30 cellular contexts compared by ENCODE assay signal in genomic region chr16:77596243-77596642, GRCh38.
DNase-seq lines count a peak whose midpoint lies in the region; ATAC-seq and TF ChIP-seq lines count a peak whose summit lies in the region.
"Had no signal": no experiment of that assay in that cellular context is flagged by ENCODE, and none has a peak within 500 bp of the region (broad histone marks: within the 10 kb centered on the region; RNA-seq: fewer than 3 reads in every experiment).

No MANE protein-coding gene starts in this region.

- peaks cover 7% of the 10 kb centered on the region for H3K9me3 Mint-ChIP-seq in stimulated activated memory B cell treated with anti-CD40 and anti-IgM and Interleukin-4, amounts not matched to agents 10 μg/mL and 1 μg/mL and 100 μg/mL, for 72 hours
- H3K9me3 Mint-ChIP-seq: activated B cell treated with CpG ODN at 0.5 μM for 24 hours; stimulated activated naive CD8-positive, alpha-beta T cell treated with anti-CD3 and anti-CD28 coated beads, Interleukin-15, Interleukin-2, amounts not matched to agents 100 ng/mL and 50 ng/mL, for 24 hours; T-helper 2 cell treated with Interferon-gamma antibody and Interleukin-4, amounts not matched to agents 5 μg/mL and 100 μg/mL, for 36 hours had no signal

- H3K9me3 ChIP-seq in mammary epithelial cell (replicated peaks; ENCODE audit: insufficient read depth, low read length) = no peaks in the 10 kb centered on the region
- H3K9me3 ChIP-seq: lower lobe of right lung, psoas muscle, SJCRH30 had no signal

- intact Hi-C loops in mammary epithelial cell (cut with micrococcal nuclease) = no loop called here

- no peak for ATAC-seq in stimulated activated memory B cell treated with anti-CD40 and anti-IgM and Interleukin-4, amounts not matched to agents 10 μg/mL and 1 μg/mL and 100 μg/mL, for 72 hours
- no peak for ATAC-seq in GM21576 (IDR thresholded peaks at IDR 0.05; ENCODE audit: unreplicated experiment)
- ATAC-seq: activated naive CD8-positive, alpha-beta T cell treated with anti-CD3 and anti-CD28 coated beads, Interleukin-2, amount 50 U/mL, for 24 hours; heart right ventricle; lower lobe of right lung; Panc1; psoas muscle had no signal

- no peaks in the 10 kb centered on the region for H3K36me3 ChIP-seq in mammary epithelial cell (ENCODE audit: insufficient read depth, low read length)
- H3K36me3 ChIP-seq: esophagus muscularis mucosa, heart right ventricle, lower lobe of right lung, SJCRH30, tibial artery had no signal

- no peaks in the 10 kb centered on the region for H3K36me3 Mint-ChIP-seq in stimulated activated memory B cell treated with anti-CD40 and anti-IgM and Interleukin-4, amounts not matched to agents 10 μg/mL and 1 μg/mL and 100 μg/mL, for 72 hours

- no peak overlapping the region for H3K9ac ChIP-seq in mammary epithelial cell (ENCODE audit: insufficient read depth, low read length)

- H3K4me1 ChIP-seq in mammary epithelial cell (ENCODE audit: insufficient read depth, low read length) = peaks cover 4% of the 10 kb centered on the region
- H3K4me1 ChIP-seq: psoas muscle, SJCRH30, tibial artery had no signal

- BruUV-seq in mammary epithelial cell (replicated peaks; lab: Mats Ljungman, UMichigan) = no TSS peak

- no peaks in the 10 kb centered on the region for H3K4me1 Mint-ChIP-seq in stimulated activated memory B cell treated with anti-CD40 and anti-IgM and Interleukin-4, amounts not matched to agents 10 μg/mL and 1 μg/mL and 100 μg/mL, for 72 hours
- H3K4me1 Mint-ChIP-seq: activated B cell treated with CpG ODN at 0.5 μM for 24 hours; activated naive CD8-positive, alpha-beta T cell treated with anti-CD3 and anti-CD28 coated beads, Interleukin-2, amount 50 U/mL, for 24 hours had no signal

- peak overlapping the region; percentile 20 for H3K4me2 ChIP-seq in mammary epithelial cell (ENCODE audit: insufficient read depth, low read depth, low read length)

- H3K27ac ChIP-seq in mammary epithelial cell (ENCODE audit: insufficient read depth, low read depth, low read length) = no peak overlapping the region
- H3K27ac ChIP-seq: esophagus muscularis mucosa, lower lobe of right lung, psoas muscle, SJCRH30, tibial artery had no signal

- H3K27me3 Mint-ChIP-seq in stimulated activated memory B cell treated with anti-CD40 and anti-IgM and Interleukin-4, amounts not matched to agents 10 μg/mL and 1 μg/mL and 100 μg/mL, for 72 hours = peaks cover 22% of the 10 kb centered on the region

- no peaks in the 10 kb centered on the region for H3K27me3 ChIP-seq in mammary epithelial cell (ENCODE audit: insufficient read depth, low read length)
- H3K27me3 ChIP-seq: esophagus muscularis mucosa, heart right ventricle, SJCRH30, tibial artery had no signal

- in situ Hi-C loops in mammary epithelial cell (cut with MboI; ENCODE audit: low sequenced_read_pairs in 2 of 2) = no loop called here

- H3K27ac Mint-ChIP-seq in stimulated activated memory B cell treated with anti-CD40 and anti-IgM and Interleukin-4, amounts not matched to agents 10 μg/mL and 1 μg/mL and 100 μg/mL, for 72 hours = no peak overlapping the region
- H3K27ac Mint-ChIP-seq: activated B cell treated with CpG ODN at 0.5 μM for 24 hours; activated naive CD8-positive, alpha-beta T cell treated with anti-CD3 and anti-CD28 coated beads, Interleukin-2, amount 50 U/mL, for 24 hours; stimulated activated naive CD8-positive, alpha-beta T cell treated with anti-CD3 and anti-CD28 coated beads, Interleukin-15, Interleukin-2, amounts not matched to agents 100 ng/mL and 50 ng/mL, for 24 hours; T-helper 2 cell treated with Interferon-gamma antibody and Interleukin-4, amounts not matched to agents 5 μg/mL and 100 μg/mL, for 36 hours had no signal

- no peak overlapping the region for H3K4me3 ChIP-seq in mammary epithelial cell (replicated peaks in 1 of 3; ENCODE audit: insufficient read depth in 1 of 3, low read depth in 2 of 3, low read length in 3 of 3)
- H3K4me3 ChIP-seq: esophagus muscularis mucosa, heart right ventricle, lower lobe of right lung, psoas muscle, SJCRH30, tibial artery had no signal

- H2AFZ ChIP-seq in mammary epithelial cell (ENCODE audit: low read depth, low read length) = no peak overlapping the region

- H4K20me1 ChIP-seq in mammary epithelial cell (ENCODE audit: insufficient read depth, low read length) = no peaks in the 10 kb centered on the region

- CTCF ChIA-PET in mammary epithelial cell (lab: Charles Lee; ENCODE audit: low non-redundant PET) = no interaction called here

- dilution Hi-C loops in mammary epithelial cell (cut with HindIII; ENCODE audit: low sequenced_read_pairs) = no loop called here

- H3K79me2 ChIP-seq in mammary epithelial cell (ENCODE audit: insufficient read depth, low read length) = no peaks in the 10 kb centered on the region

- no peak overlapping the region for H3K4me3 Mint-ChIP-seq in stimulated activated memory B cell treated with anti-CD40 and anti-IgM and Interleukin-4, amounts not matched to agents 10 μg/mL and 1 μg/mL and 100 μg/mL, for 72 hours
- H3K4me3 Mint-ChIP-seq: activated B cell treated with CpG ODN at 0.5 μM for 24 hours; activated naive CD8-positive, alpha-beta T cell treated with anti-CD3 and anti-CD28 coated beads, Interleukin-2, amount 50 U/mL, for 24 hours; stimulated activated naive CD8-positive, alpha-beta T cell treated with anti-CD3 and anti-CD28 coated beads, Interleukin-15, Interleukin-2, amounts not matched to agents 100 ng/mL and 50 ng/mL, for 24 hours; T-helper 2 cell treated with Interferon-gamma antibody and Interleukin-4, amounts not matched to agents 5 μg/mL and 100 μg/mL, for 36 hours had no signal

- DNase-seq in Daoy (ENCODE audit: low read depth) = peak; percentile 29
- peak; percentile 71 for DNase-seq in M059J (ENCODE audit: low read depth)
- DNase-seq in mammary epithelial cell = peak; percentile 52
- DNase-seq in iris pigment epithelial cell (ENCODE audit: low read depth) = peak; percentile 60
- DNase-seq in anterior cingulate cortex (lab: John Stamatoyannopoulos, UW) = no peak
- DNase-seq in DMS 273 (lab: John Stamatoyannopoulos, UW; ENCODE audit: unreplicated experiment) = no peak
- DNase-seq: activated B cell treated with CpG ODN at 0.5 μM for 24 hours; activated CD4-positive, alpha-beta T cell treated with anti-CD3 and anti-CD28 coated beads, Interleukin-2, amount 50 U/mL, for 48 hours; activated effector memory CD4-positive, alpha-beta T cell treated with anti-CD3 and anti-CD28 coated beads, Interleukin-2, amount 50 U/mL, for 16 hours; activated naive CD8-positive, alpha-beta T cell treated with anti-CD3 and anti-CD28 coated beads, Interleukin-2, amount 50 U/mL, for 24 hours; AML-193; central memory CD4-positive, alpha-beta T cell; effector CD8-positive, alpha-beta T cell; EL; heart right ventricle; KBM-7; lower lobe of right lung; NCI-H1048; NCI-H2029; NCI-H345; psoas muscle; SJCRH30; stimulated activated CD4-positive, alpha-beta T cell treated with anti-CD3 and anti-CD28 coated beads, Interleukin-4, amount 100 ng/mL, for 1 hour; tibial artery had no signal

- no peak for TF ChIP-seq CTCF in mammary epithelial cell (conservative IDR thresholded peaks at IDR 0.05 in 1 of 2, IDR thresholded peaks at IDR 0.05 in 1 of 2; ENCODE audit: extremely low read depth in 1 of 2, insufficient read depth in 1 of 2, low read depth in 1 of 2, low read length in 2 of 2)

Comparison
In these comparisons a context has a peak if more than half of its experiments do, and no peak if none do; other contexts are left out.
1. DNase-seq: peak in Daoy (single experiment), M059J (single experiment), mammary epithelial cell (single experiment) and iris pigment epithelial cell (single experiment); none in anterior cingulate cortex (0 of 58) and DMS 273 (single experiment).